Comparison of ENCODE assay signal across 8 cellular contexts in genomic region chr17:82051776-82052637, GRCh38. TPM values are rescaled to one million over a fixed set of nuclear protein-coding genes. Genes with fewer than 3 reads are reported as not detected.
DNase-seq lines count a peak whose midpoint lies in the region; ATAC-seq and TF ChIP-seq lines count a peak whose summit lies in the region.

TSS of gene GPS1 (plus strand) at chr17:82051898. CDS start at chr17:82051932, 34 bp downstream.
A gene with protein sequence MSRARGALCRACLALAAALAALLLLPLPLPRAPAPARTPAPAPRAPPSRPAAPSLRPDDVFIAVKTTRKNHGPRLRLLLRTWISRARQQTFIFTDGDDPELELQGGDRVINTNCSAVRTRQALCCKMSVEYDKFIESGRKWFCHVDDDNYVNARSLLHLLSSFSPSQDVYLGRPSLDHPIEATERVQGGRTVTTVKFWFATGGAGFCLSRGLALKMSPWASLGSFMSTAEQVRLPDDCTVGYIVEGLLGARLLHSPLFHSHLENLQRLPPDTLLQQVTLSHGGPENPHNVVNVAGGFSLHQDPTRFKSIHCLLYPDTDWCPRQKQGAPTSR (minus strand): TSS chr17:82051811. CDS start chr17:82051766, 45 bp downstream.

- intact Hi-C loops in lower lobe of right lung (cut with DNase I) = no loop called here

- ATAC-seq in lower lobe of right lung (peak; percentile 71 to 79), HG03520 (IDR thresholded peaks at IDR 0.05; ENCODE audit: unreplicated experiment) (no peak)

- H3K27me3 ChIP-seq in duodenal mucosa (ENCODE audit: control insufficient read depth in 1 of 2, insufficient read depth in 2 of 2, low read length in 2 of 2) = no peaks in the 10 kb centered on the region
- no peaks in the 10 kb centered on the region for H3K27me3 ChIP-seq in lower lobe of right lung (ENCODE audit: low read depth)

- H3K27ac ChIP-seq in duodenal mucosa (ENCODE audit: low read depth, low read length) (no peak within 1 kb of the TSS), lower lobe of right lung (peak within 1 kb of the TSS; percentile 74)

- H3K9ac ChIP-seq in duodenal mucosa (ENCODE audit: low read depth in 1 of 2, low read length in 2 of 2) = peak within 1 kb of the TSS; percentile 70

- H3K4me1 ChIP-seq in duodenal mucosa (ENCODE audit: control insufficient read depth in 1 of 2, insufficient read depth in 2 of 2, low read length in 2 of 2) (peaks cover 11 to 29% of the 10 kb centered on the region in 2 donors), lower lobe of right lung (peaks cover 37% of the 10 kb centered on the region)

- H3K4me3 ChIP-seq in HFF-Myc (replicated peaks; ENCODE audit: low read depth, low read length) = peak within 1 kb of the TSS; percentile 87
- peak within 1 kb of the TSS; percentile 87 to 89 for H3K4me3 ChIP-seq in duodenal mucosa (ENCODE audit: low read depth in 1 of 2, low read length in 2 of 2)
- peak within 1 kb of the TSS; percentile 86 for H3K4me3 ChIP-seq in lower lobe of right lung

- H3K36me3 ChIP-seq in duodenal mucosa (ENCODE audit: control insufficient read depth in 1 of 2, insufficient read depth in 2 of 2, low read length in 2 of 2) (peaks cover 10 to 49% of the 10 kb centered on the region in 2 donors), lower lobe of right lung (peaks cover 66% of the 10 kb centered on the region)

- H3K9me3 ChIP-seq in duodenal mucosa (ENCODE audit: control insufficient read depth in 1 of 2, low read length in 2 of 2) (no peaks in the 10 kb centered on the region), lower lobe of right lung (no peaks in the 10 kb centered on the region)

- DNase-seq in Daoy (ENCODE audit: low read depth) = peak; percentile 82
- no peak for DNase-seq in HFF-Myc (ENCODE audit: extremely low read depth, low read depth)
- peak; percentile 55 for DNase-seq in NCI-H226
- peak; percentile 85 to 87 for DNase-seq in activated CD4-positive, alpha-beta T cell treated with anti-CD3 and anti-CD28 coated beads, Interleukin-2, amount 50 U/mL, for 48 hours
- DNase-seq in lower lobe of right lung = peak; percentile 88
- DNase-seq in stimulated activated CD4-positive, alpha-beta T cell treated with anti-CD3 and anti-CD28 coated beads, Interleukin-4, amount 100 ng/mL, for 48 hours (ENCODE audit: low read depth in 2 of 2) = peak; percentile 82

- no peak for TF ChIP-seq CTCF in HFF-Myc (IDR thresholded peaks at IDR 0.05; ENCODE audit: low read depth, low read length, missing control alignments)
- TF ChIP-seq CTCF in lower lobe of right lung (IDR thresholded peaks at IDR 0.05) = no peak

RNA-seq across cellular contexts. Expression of gene GPS1, which starts in this region (rescaled TPM):
- total RNA-seq in Daoy (2014; rRNA removed; shearing (Covaris generic)) = 180 and 190 TPM in 2 replicates
- total RNA-seq in lower lobe of right lung = 71.5 TPM

RNA-seq across cellular contexts. Expression of the second gene that starts in this region (rescaled TPM):
- total RNA-seq in Daoy (2014; rRNA removed; shearing (Covaris generic)) = 18.8 and 20.2 TPM in 2 replicates
- 35.1 TPM for total RNA-seq in lower lobe of right lung
